ENCODE assay signal across 21 cellular contexts in genomic region chr15:74418575-74419338, GRCh38. TPM values are rescaled to one million over a fixed set of nuclear protein-coding genes. Genes with fewer than 3 reads are reported as not detected.
DNase-seq lines count a peak whose midpoint lies in the region; ATAC-seq and TF ChIP-seq lines count a peak whose summit lies in the region.
"Had no signal": no experiment of that assay in that cellular context is flagged by ENCODE, and none has a peak within 500 bp of the region (broad histone marks: within the 10 kb centered on the region; RNA-seq: fewer than 3 reads in every experiment).

No MANE protein-coding gene starts in this region.

- peak overlapping the region; percentile 61; the same call in 1 of the 2 replicates for H3K27ac ChIP-seq in GM23248
- 0 out of 2 replicates have a peak overlapping the region, but pooled peaks have one; percentile 6 for H3K27ac ChIP-seq in OCI-LY3 (ENCODE audit: low read length)
- peak overlapping the region; percentile 51 for H3K27ac ChIP-seq in cingulate gyrus (ENCODE audit: low read depth, low read length)
- no peak overlapping the region for H3K27ac ChIP-seq in trophoblast cell (ENCODE audit: low read depth, low read length)
- H3K27ac ChIP-seq: KMS-11, stomach had no signal

- no peak overlapping the region for H3K27ac Mint-ChIP-seq in mesothelial cell of epicardium
- H3K27ac Mint-ChIP-seq: CD14-positive monocyte had no signal

- no peak overlapping the region for H3K4me3 Mint-ChIP-seq in mesothelial cell of epicardium
- H3K4me3 Mint-ChIP-seq: activated naive CD4-positive, alpha-beta T cell treated with anti-CD3 and anti-CD28 coated beads for 36 hours; endodermal cell had no signal

- H3K4me1 ChIP-seq in GM23248 (ENCODE audit: insufficient read depth) (peaks cover 72% of the 10 kb centered on the region), OCI-LY3 (ENCODE audit: low read length) (peaks cover 71% of the 10 kb centered on the region), trophoblast cell (ENCODE audit: control insufficient read depth in 1 of 2, insufficient read depth in 2 of 2, low read length in 2 of 2) (peaks cover 52 to 57% of the 10 kb centered on the region in 2 experiments)

- H4K12ac ChIP-seq in trophoblast cell (ENCODE audit: low read depth, low read length), result no peak overlapping the region

- H3K4me3 ChIP-seq in GM23248, result no peak overlapping the region
- H3K4me3 ChIP-seq in OCI-LY3 (ENCODE audit: low read length), result no peak overlapping the region
- H3K4me3 ChIP-seq in trophoblast cell (ENCODE audit: low read depth, low read length), result no peak overlapping the region
- H3K4me3 ChIP-seq: skin epidermis, stomach had no signal

- in situ Hi-C loops in GM23248 (cut with MboI), result no loop called here

- no peaks in the 10 kb centered on the region for H3K36me3 Mint-ChIP-seq in mesothelial cell of epicardium

- H2BK12ac ChIP-seq in trophoblast cell (ENCODE audit: low read length), result peak overlapping the region; percentile 5

- H3K4ac ChIP-seq in trophoblast cell (ENCODE audit: low read depth, low read length), result peak overlapping the region; percentile 9

- H3K9me3 ChIP-seq in GM23248 (ENCODE audit: low read depth) (no peaks in the 10 kb centered on the region), OCI-LY3 (ENCODE audit: insufficient read depth, low read length) (no peaks in the 10 kb centered on the region), trophoblast cell (ENCODE audit: insufficient read depth, low read depth, low read length) (no peaks in the 10 kb centered on the region)
- H3K9me3 ChIP-seq: stomach had no signal

- H3K36me3 ChIP-seq in GM23248 (ENCODE audit: low read depth) (peaks cover 23% of the 10 kb centered on the region), OCI-LY3 (replicated peaks; ENCODE audit: low read depth, low read length) (peaks cover 100% of the 10 kb centered on the region), trophoblast cell (ENCODE audit: control insufficient read depth in 1 of 2, insufficient read depth in 2 of 2, low read length in 2 of 2) (peaks cover 42 to 45% of the 10 kb centered on the region in 2 experiments)

- peak overlapping the region; percentile 16 for H2AK5ac ChIP-seq in trophoblast cell (ENCODE audit: low read length)

- no peak overlapping the region for H2BK5ac ChIP-seq in trophoblast cell (ENCODE audit: low read depth, low read length, poor library complexity)

- no peaks in the 10 kb centered on the region; the same call in 1 of the 2 replicates for H4K20me1 ChIP-seq in GM23248 (ENCODE audit: insufficient read depth)
- H4K20me1 ChIP-seq in OCI-LY3 (ENCODE audit: insufficient read depth, low read length), result peaks cover 100% of the 10 kb centered on the region

- H3K79me2 ChIP-seq in GM23248 (ENCODE audit: insufficient read depth) (peaks cover 100% of the 10 kb centered on the region), OCI-LY3 (ENCODE audit: low read length) (peaks cover 100% of the 10 kb centered on the region), trophoblast cell (ENCODE audit: control insufficient read depth, insufficient read depth, low read length, poor library complexity) (peaks cover 22% of the 10 kb centered on the region)

- H3K27me3 ChIP-seq in GM23248 (replicated peaks; ENCODE audit: insufficient read depth) (no peaks in the 10 kb centered on the region), OCI-LY3 (ENCODE audit: low read depth, low read length) (no peaks in the 10 kb centered on the region), trophoblast cell (ENCODE audit: insufficient read depth, low read length) (no peaks in the 10 kb centered on the region)
- H3K27me3 ChIP-seq: stomach had no signal

- H3K4me1 Mint-ChIP-seq in mesothelial cell of epicardium, result peaks cover 10% of the 10 kb centered on the region

- H3K14ac ChIP-seq in trophoblast cell (ENCODE audit: low read length), result peak overlapping the region; percentile 31

- H3K9ac ChIP-seq in GM23248 (no peak overlapping the region), OCI-LY3 (ENCODE audit: low read length) (no peak overlapping the region), trophoblast cell (ENCODE audit: low read length) (no peak overlapping the region)
- H3K9ac ChIP-seq: KMS-11 had no signal

- no peaks in the 10 kb centered on the region for H3K9me3 Mint-ChIP-seq in mesothelial cell of epicardium
- H3K9me3 Mint-ChIP-seq: activated naive CD4-positive, alpha-beta T cell treated with anti-CD3 and anti-CD28 coated beads for 36 hours; endodermal cell had no signal

- peaks cover 33% of the 10 kb centered on the region for H3K79me1 ChIP-seq in trophoblast cell (ENCODE audit: low read length)

- no peak overlapping the region for H2BK120ac ChIP-seq in trophoblast cell (ENCODE audit: insufficient read depth, low read length, poor library complexity)

- H3K27me3 Mint-ChIP-seq in mesothelial cell of epicardium (ENCODE audit: low read depth), result no peaks in the 10 kb centered on the region

- WGBS in GM23248 (ENCODE audit: low coverage in 1 of 2, low lambda C conversion rate in 2 of 2, missing lambda C conversion rate in 2 of 2), 2 experiments, result 81 to 83% methylated on average over 15 to 16 of the region's 16 CpGs
- no CpG with 5 or more reads among the region's 16 CpGs for WGBS in trophoblast cell (ENCODE audit: extremely low coverage, insufficient coverage, insufficient read length)

- no peak for DNase-seq in GM23248
- no peak for DNase-seq in trophoblast cell
- no peak for DNase-seq in mesothelial cell of epicardium (ENCODE audit: low spot score in 2 of 2, unreplicated experiment in 2 of 2)
- DNase-seq in AG20443 (ENCODE audit: low spot score), result no peak
- DNase-seq: activated naive CD4-positive, alpha-beta T cell treated with anti-CD3 and anti-CD28 coated beads for 36 hours; caudate nucleus; DND-41; endodermal cell; foreskin fibroblast; HCEC 1CT; mesendoderm; NCI-H1417 treated with DMSO at 0.1 percent for 48 hours; stomach had no signal

- no peak for ATAC-seq in GM19395 (IDR thresholded peaks at IDR 0.05; ENCODE audit: unreplicated experiment)

- H3F3A ChIP-seq in GM23248 (ENCODE audit: insufficient read depth), result peaks cover 50% of the 10 kb centered on the region

- no peaks in the 10 kb centered on the region for H3K9me2 ChIP-seq in GM23248 (ENCODE audit: insufficient read depth)

- TF ChIP-seq CTCF in OCI-LY3 (IDR thresholded peaks at IDR 0.05; ENCODE audit: low read depth, low read length) (no peak), mesothelial cell of epicardium (IDR thresholded peaks at IDR 0.05; ENCODE audit: unreplicated experiment) (no peak)

- no peak overlapping the region for H3K23ac ChIP-seq in trophoblast cell (ENCODE audit: low read length)

- H3K4me2 ChIP-seq in GM23248 (ENCODE audit: unreplicated experiment), result no peak overlapping the region
- no peak overlapping the region for H3K4me2 ChIP-seq in OCI-LY3 (ENCODE audit: low read length)
- no peak overlapping the region for H3K4me2 ChIP-seq in trophoblast cell (ENCODE audit: low read length)
- H3K4me2 ChIP-seq: KMS-11 had no signal

- H3K18ac ChIP-seq in trophoblast cell (ENCODE audit: low read length), result peak overlapping the region; percentile 10

- no peak overlapping the region for H4K8ac ChIP-seq in trophoblast cell (ENCODE audit: low read depth, low read length)

- H4K91ac ChIP-seq in trophoblast cell (ENCODE audit: low read depth, low read length), result peak overlapping the region; percentile 33

- H2AFZ ChIP-seq in GM23248, result no peak overlapping the region
- no peak overlapping the region for H2AFZ ChIP-seq in OCI-LY3 (ENCODE audit: low read depth, low read length)
- H2AFZ ChIP-seq in trophoblast cell (ENCODE audit: insufficient read depth, low read length, poor library complexity), result no peak overlapping the region

RNA-seq across cellular contexts. Expression of gene SEMA7A, which starts 15.0 kb away (rescaled TPM):
- total RNA-seq in GM23248 (2014; rRNA removed; shearing (Covaris generic)), result 132 and 151 TPM in 2 replicates
- polyA plus RNA-seq in GM23248 (2016; fragmentation: Nextera tagmentation; extraction: Ambion mirVana), result 41.2 and 42.3 TPM in 2 replicates
- polyA plus RNA-seq in trophoblast cell (2013), result 135 and 149 TPM in 2 replicates
- total RNA-seq in mesothelial cell of epicardium, result 4.6 to 6.0 TPM (median 5.0 TPM) in 3 replicates

RNA-seq across cellular contexts. Expression of gene UBL7, which starts 42.2 kb away (rescaled TPM):
- 70.4 and 74.2 TPM in 2 replicates for total RNA-seq in GM23248 (2014; rRNA removed; shearing (Covaris generic))
- 78.6 and 79.1 TPM in 2 replicates for polyA plus RNA-seq in GM23248 (2016; fragmentation: Nextera tagmentation; extraction: Ambion mirVana)
- 34.6 and 35.4 TPM in 2 replicates for polyA plus RNA-seq in trophoblast cell (2013)
- total RNA-seq in mesothelial cell of epicardium, result 43.2 to 49.6 TPM (median 47.1 TPM) in 3 replicates

RNA-seq across cellular contexts. Expression of gene CYP11A1, which starts 51.3 kb away (rescaled TPM):
- total RNA-seq in GM23248 (2014; rRNA removed; shearing (Covaris generic)), result 0.25 and 0.32 TPM in 2 replicates
- 1.2 and 1.9 TPM in 2 replicates for polyA plus RNA-seq in GM23248 (2016; fragmentation: Nextera tagmentation; extraction: Ambion mirVana)
- 217 and 235 TPM in 2 replicates for polyA plus RNA-seq in trophoblast cell (2013)
- total RNA-seq in mesothelial cell of epicardium, result 5.2 to 7.0 TPM (median 5.3 TPM) in 3 replicates
- total RNA-seq: activated naive CD4-positive, alpha-beta T cell treated with anti-CD3 and anti-CD28 coated beads for 36 hours; OCI-LY7; SK-MEL-5 had no signal
- polyA plus RNA-seq: CD14-positive monocyte had no signal

Comparison
In these comparisons a context has a peak if more than half of its experiments do, and no peak if none do; other contexts are left out.
1. RNA of gene SEMA7A, which starts 15.0 kb away (total RNA-seq): 132 to 151 TPM in GM23248; 4.6 to 6.0 TPM in mesothelial cell of epicardium; every median in the first group is over 10 times any median in the second.